8 cellular contexts compared by ENCODE assay signal in genomic region chr10:110211455-110211843, GRCh38. TPM values are rescaled to one million over a fixed set of nuclear protein-coding genes. Genes with fewer than 3 reads are reported as not detected.
DNase-seq lines count a peak whose midpoint lies in the region; ATAC-seq and TF ChIP-seq lines count a peak whose summit lies in the region.

No MANE protein-coding gene starts in this region.

- H3K36me3 ChIP-seq in psoas muscle (ENCODE audit: insufficient read depth in 1 of 2, low read depth in 1 of 2), result no peaks in the 10 kb centered on the region

- H3K4me3 ChIP-seq in GM12864 (ENCODE audit: low read depth, low read length) (peak overlapping the region; percentile 69), fibroblast of villous mesenchyme (ENCODE audit: low read depth, low read length) (peak overlapping the region; percentile 43), psoas muscle (peak overlapping the region; percentile 94)

- intact Hi-C loops in psoas muscle (cut with DNase I), result loop anchor here in 1 of 2 donors (2.0 kb wide), 1 partner anchor 13 kb away; no protein-coding TSS in a partner anchor

- peaks cover 23% of the 10 kb centered on the region for H3K4me1 ChIP-seq in psoas muscle

- no peak for DNase-seq in GM12864 (ENCODE audit: low read depth)
- peak; percentile 26 for DNase-seq in SW480 (ENCODE audit: low spot score)
- DNase-seq in fibroblast of villous mesenchyme (ENCODE audit: low read depth), result no peak
- DNase-seq in psoas muscle, result no peak
- no peak for DNase-seq in GM10266 (ENCODE audit: extremely low spot score)
- no peak for DNase-seq in mesenteric fat pad (ENCODE audit: low spot score)
- DNase-seq in EL, result no peak

- H3K27ac ChIP-seq in psoas muscle, result peak overlapping the region; percentile 98

- TF ChIP-seq CTCF in GM12864 (IDR thresholded peaks at IDR 0.05; ENCODE audit: low read depth, low read length, missing control alignments) (no peak), fibroblast of villous mesenchyme (IDR thresholded peaks at IDR 0.05; ENCODE audit: insufficient read depth, low read depth, low read length) (no peak), psoas muscle (IDR thresholded peaks at IDR 0.05) (no peak), GM10266 (IDR thresholded peaks at IDR 0.05; ENCODE audit: control insufficient read depth, insufficient read depth, low read depth, missing control alignments) (no peak)

- no peaks in the 10 kb centered on the region for H3K27me3 ChIP-seq in psoas muscle (ENCODE audit: insufficient read depth in 3 of 3, low read length in 2 of 3)

- no peaks in the 10 kb centered on the region for H3K9me3 ChIP-seq in psoas muscle

- peak in 1 of 4 donors; percentile 2 for ATAC-seq in psoas muscle
- ATAC-seq in GM18861 (IDR thresholded peaks at IDR 0.05; ENCODE audit: unreplicated experiment), result no peak

- WGBS in psoas muscle, 3 donors, result 3 to 4% (median 4%) methylated on average over 12 of the region's 12 CpGs

RNA-seq across cellular contexts. Expression of gene MXI1, which starts 4.0 kb away (rescaled TPM):
- total RNA-seq in fibroblast of villous mesenchyme, result 7.7 and 8.2 TPM in 2 replicates
- 10 to 100 TPM; 20.5 to 50.3 (median 34.8) TPM for total RNA-seq in psoas muscle
- polyA plus RNA-seq in psoas muscle, result 10 to 100 TPM in 2 of 3 donors, 1 to 10 TPM in 1; 5.5 to 33.3 (median 27.1) TPM
- total RNA-seq in mesenteric fat pad, result 23.7 TPM

Comparison
In these comparisons a context has a peak if more than half of its experiments do, and no peak if none do; other contexts are left out.
1. H3K4me3 ChIP-seq: peak in every context shown above with its lines; median percentile 94 in psoas muscle; 69 in GM12864; 43 in fibroblast of villous mesenchyme.